In genomic region chr2:25808006-25808383, GRCh38 we compare ENCODE assay signal across 1 cellular context.
TF ChIP-seq lines count a peak whose summit lies in the region.

No MANE protein-coding gene starts in this region.

TF ChIP-seq in SK-N-SH, 30 proteins besides CTCF, POLR2A, EP300 and RAD21 (continued from another document):
- TF ChIP-seq ZBTB33 (IDR thresholded peaks at IDR 0.05; ENCODE audit: borderline replicate concordance, low read depth) (no peak), TAF1 (IDR thresholded peaks at IDR 0.05; ENCODE audit: borderline replicate concordance, low read depth, low read length) (no peak), JUND (IDR thresholded peaks at IDR 0.05) (no peak), RFX5 (IDR thresholded peaks at IDR 0.05; ENCODE audit: low read length) (no peak), TCF12 (IDR thresholded peaks at IDR 0.05) (no peak), SIN3A (IDR thresholded peaks at IDR 0.05; ENCODE audit: borderline replicate concordance, low read depth, low read length) (no peak), FOXM1 (IDR thresholded peaks at IDR 0.05; ENCODE audit: low read depth) (no peak), CHD2 (IDR thresholded peaks at IDR 0.05; ENCODE audit: low read length, partially characterized antibody) (no peak)
- TF ChIP-seq, protein P1, sequence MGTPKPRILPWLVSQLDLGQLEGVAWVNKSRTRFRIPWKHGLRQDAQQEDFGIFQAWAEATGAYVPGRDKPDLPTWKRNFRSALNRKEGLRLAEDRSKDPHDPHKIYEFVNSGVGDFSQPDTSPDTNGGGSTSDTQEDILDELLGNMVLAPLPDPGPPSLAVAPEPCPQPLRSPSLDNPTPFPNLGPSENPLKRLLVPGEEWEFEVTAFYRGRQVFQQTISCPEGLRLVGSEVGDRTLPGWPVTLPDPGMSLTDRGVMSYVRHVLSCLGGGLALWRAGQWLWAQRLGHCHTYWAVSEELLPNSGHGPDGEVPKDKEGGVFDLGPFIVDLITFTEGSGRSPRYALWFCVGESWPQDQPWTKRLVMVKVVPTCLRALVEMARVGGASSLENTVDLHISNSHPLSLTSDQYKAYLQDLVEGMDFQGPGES (IDR thresholded peaks at IDR 0.05; ENCODE audit: low read depth, low read length) = no peak
